Comparison of ENCODE assay signal across 8 cellular contexts in genomic region chr1:169928438-169929209, GRCh38. TPM values are rescaled to one million over a fixed set of nuclear protein-coding genes. Genes with fewer than 3 reads are reported as not detected.
A peak's percentile ranks its signal among the peaks of the same experiment; 100 is the strongest.
DNase-seq lines count a peak whose midpoint lies in the region; ATAC-seq, FAIRE-seq and TF ChIP-seq lines count a peak whose summit lies in the region.

No MANE protein-coding gene starts in this region.

- TF ChIP-seq POLR2A in A549 (IDR thresholded peaks at IDR 0.05; ENCODE audit: low read length), result no peak
- no peak for TF ChIP-seq POLR2A in spleen (IDR thresholded peaks at IDR 0.05)

- TF ChIP-seq RAD21 in A549 (conservative IDR thresholded peaks at IDR 0.05 in 1 of 2, IDR thresholded peaks at IDR 0.05 in 1 of 2), result peak; percentile 87 to 89

- H3K27ac ChIP-seq in A549 (no peak overlapping the region), left ventricle myocardium inferior (replicated peaks) (no peak overlapping the region), spleen (no peak overlapping the region)

- H3K9me3 ChIP-seq in A549 (no peaks in the 10 kb centered on the region), left ventricle myocardium inferior (replicated peaks) (no peaks in the 10 kb centered on the region), spleen (no peaks in the 10 kb centered on the region)

- no peak overlapping the region for H3K27ac Mint-ChIP-seq in WTC11

- TF ChIP-seq EP300 in A549 (IDR thresholded peaks at IDR 0.05), result no peak

- H3K4me3 ChIP-seq in A549 (no peak overlapping the region), left ventricle myocardium inferior (no peak overlapping the region), spleen (no peak overlapping the region)

- no peak overlapping the region for H3K4me3 Mint-ChIP-seq in WTC11

- CTCF ChIA-PET in A549 (lab: Yijun Ruan, JAX), result interaction anchor here (0.8 to 2.5 kb wide), 15 partner anchors 9 to 1293 kb away, joined by 3 to 12 read pairs (median 3); partner anchors contain the start of gene KIFAP3
- CTCF ChIA-PET in WTC11 (lab: Charles Lee), result interaction anchor here (0.6 to 1.4 kb wide), 6 partner anchors 20 to 760 kb away, joined by 3 to 6 read pairs (median 4); no protein-coding TSS in a partner anchor

- DNase-seq in A549 (ENCODE audit: low read depth in 1 of 2, low spot score in 1 of 2) (peak in 1 of 2 experiments; percentile 60), GM10266 (ENCODE audit: extremely low spot score) (no peak), NCI-H146 treated with DMSO at 0.1 percent for 48 hours (lab: John Stamatoyannopoulos, UW; ENCODE audit: unreplicated experiment) (peak; percentile 21), WTC11 (ENCODE audit: low spot score) (no peak), left ventricle myocardium inferior (no peak), spleen (no peak)

- no peaks in the 10 kb centered on the region for H3K36me3 Mint-ChIP-seq in WTC11

- H3K9me3 Mint-ChIP-seq in WTC11, result no peaks in the 10 kb centered on the region

- H3K36me3 ChIP-seq in left ventricle myocardium inferior, result no peaks in the 10 kb centered on the region
- H3K36me3 ChIP-seq in spleen, result no peaks in the 10 kb centered on the region

- H3K27me3 Mint-ChIP-seq in WTC11 (ENCODE audit: low read depth), result no peaks in the 10 kb centered on the region

- peak; percentile 95 for FAIRE-seq in A549 (lab: Jason Lieb, UNC)

- no peaks in the 10 kb centered on the region for H3K4me1 Mint-ChIP-seq in WTC11

- WGBS in A549 (ENCODE audit: missing lambda C conversion rate), result 27% methylated on average over 6 of the region's 6 CpGs
- 43 to 49% (median 47%) methylated on average over 6 of the region's 6 CpGs for WGBS in spleen, 5 donors

- ATAC-seq in A549, result peak; percentile 78 to 89; a peak in 4 of 6 replicates
- peak; percentile 78 for ATAC-seq in HG02798 (IDR thresholded peaks at IDR 0.05; ENCODE audit: poor library complexity, unreplicated experiment)
- peak; percentile 56 for ATAC-seq in WTC11
- ATAC-seq in HG02840 (IDR thresholded peaks at IDR 0.05; ENCODE audit: low FRiP score, unreplicated experiment), result no peak

- no peaks in the 10 kb centered on the region for H3K4me1 ChIP-seq in A549
- H3K4me1 ChIP-seq in left ventricle myocardium inferior, result peaks cover 18% of the 10 kb centered on the region
- H3K4me1 ChIP-seq in spleen, result no peaks in the 10 kb centered on the region

- H3K27me3 ChIP-seq in left ventricle myocardium inferior (ENCODE audit: low read depth), result no peaks in the 10 kb centered on the region
- H3K27me3 ChIP-seq in spleen (replicated peaks in 1 of 7), result no peaks in the 10 kb centered on the region

- intact Hi-C loops in left ventricle myocardium inferior (cut with micrococcal nuclease), result no loop called here
- intact Hi-C loops in spleen (cut with DNase I; ENCODE audit: low total_unique reads), result loop anchor here (10.0 kb wide), 1 partner anchor 996 kb away; no protein-coding TSS in a partner anchor

- peak; percentile 92 for TF ChIP-seq CTCF in A549 (IDR thresholded peaks at IDR 0.05)
- TF ChIP-seq CTCF in GM10266 (IDR thresholded peaks at IDR 0.05; ENCODE audit: control insufficient read depth, insufficient read depth, low read depth, missing control alignments), result peak; percentile 53
- TF ChIP-seq CTCF in WTC11 (IDR thresholded peaks at IDR 0.05), result peak; percentile 50; the same call in 1 of the 2 replicates
- peak; percentile 75 for TF ChIP-seq CTCF in left ventricle myocardium inferior (IDR thresholded peaks at IDR 0.05; ENCODE audit: borderline replicate concordance)
- TF ChIP-seq CTCF in spleen (IDR thresholded peaks at IDR 0.05 in 8 of 11, conservative IDR thresholded peaks at IDR 0.05 in 3 of 11), result peak in 10 of 11 experiments; percentile 16 to 56 (median 42)

- no peak overlapping the region for H3K4me2 ChIP-seq in A549

- POLR2A ChIA-PET in A549 (lab: Yijun Ruan, JAX), result no interaction called here
- POLR2A ChIA-PET in WTC11 (lab: Charles Lee), result no interaction called here

TF ChIP-seq in A549, 52 proteins besides CTCF, POLR2A, EP300 and RAD21:
- no peak for TF ChIP-seq MAFK (IDR thresholded peaks at IDR 0.05; ENCODE audit: partially characterized antibody)
- peak; percentile 72 for TF ChIP-seq SMC3 (IDR thresholded peaks at IDR 0.05)

TF ChIP-seq in WTC11, 78 proteins besides CTCF, POLR2A, EP300 and RAD21:
- TF ChIP-seq FOXP4 (CRISPR knock-in tag; IDR thresholded peaks at IDR 0.05), result no peak
- no peak for TF ChIP-seq ZNF219 (CRISPR knock-in tag; IDR thresholded peaks at IDR 0.05; ENCODE audit: borderline replicate concordance)
- TF ChIP-seq NR1H2 (CRISPR knock-in tag; IDR thresholded peaks at IDR 0.05), result no peak
- no peak for TF ChIP-seq SMAD4 (CRISPR knock-in tag; IDR thresholded peaks at IDR 0.05)
- TF ChIP-seq ZNF671 (CRISPR knock-in tag; IDR thresholded peaks at IDR 0.05), result no peak
- TF ChIP-seq ZNF281 (CRISPR knock-in tag; IDR thresholded peaks at IDR 0.05), result no peak
- TF ChIP-seq FOXJ3 (CRISPR knock-in tag; IDR thresholded peaks at IDR 0.05; ENCODE audit: borderline replicate concordance), result no peak
- no peak for TF ChIP-seq SOX15 (CRISPR knock-in tag; IDR thresholded peaks at IDR 0.05)
- no peak for TF ChIP-seq ZNF416 (CRISPR knock-in tag; IDR thresholded peaks at IDR 0.05)
- TF ChIP-seq TEAD1 (CRISPR knock-in tag; IDR thresholded peaks at IDR 0.05), result no peak
- no peak for TF ChIP-seq RELA (CRISPR knock-in tag; IDR thresholded peaks at IDR 0.05; ENCODE audit: borderline replicate concordance)
TF ChIP-seq in WTC11: peak in this region for 0.

RNA-seq across cellular contexts. Expression of gene SCYL3, which starts 34.9 kb away (rescaled TPM):
- polyA plus RNA-seq in A549 (2011; rRNA removed), result 7.3 and 8.1 TPM in 2 replicates
- polyA plus RNA-seq in A549 (2012; cell fraction: cytosol; rRNA removed), result 1.9 TPM in 2 replicates
- 1.7 and 1.9 TPM in 2 replicates for polyA plus RNA-seq in A549 (2012; cell fraction: nucleus; rRNA removed)
- polyA plus RNA-seq in A549 (2017; fragmentation: RNase III; extraction: RNeasy Plus Mini Kit Qiagen cat#74134 plus additional on column Dnase treatment), result 2.6 to 3.5 TPM (median 3.2 TPM) in 3 replicates
- polyA minus RNA-seq in A549 (2011; rRNA and poly(A)+ RNA removed), result 8.5 and 9.3 TPM in 2 replicates
- total RNA-seq in WTC11 (2021), result 4.8 to 5.3 TPM (median 4.9 TPM) in 3 replicates
- 5.6 TPM for total RNA-seq in left ventricle myocardium inferior
- 10 to 100 TPM; 11.9 to 16.0 (median 13.6) TPM for total RNA-seq in spleen
- polyA plus RNA-seq in spleen, result 1 to 10 TPM; 4.4 to 5.0 (median 4.6) TPM

Comparison
In these comparisons a context has a peak if more than half of its experiments do, and no peak if none do; other contexts are left out.
1. Of the 8 proteins assayed by ChIP-seq in both WTC11 and A549: peak only in WTC11: none; only in A549: none; in both: CTCF; in neither: 7.